25 cellular contexts compared by ENCODE assay signal in genomic region chr21:21279193-21279901, GRCh38.
"Had no signal": no experiment of that assay in that cellular context is flagged by ENCODE, and none has a peak within 500 bp of the region (broad histone marks: within the 10 kb centered on the region; RNA-seq: fewer than 3 reads in every experiment).

No MANE protein-coding gene starts in this region.

- H3K36me3 Mint-ChIP-seq: T-cell had no signal

- DNase-seq: Kasumi-1, MM.1S, NCI-H1092 treated with DMSO at 0.1 percent for 48 hours, NCI-H1436, NCI-H187, NCI-H2029, NCI-H2081 treated with DMSO at 0.1 percent for 48 hours, NCI-H2171, NCI-H226, NCI-H446, NCI-H510A, NCI-H524 treated with DMSO at 0.1 percent for 48 hours, NCI-H69, NCI-H774, Right ventricle myocardium superior, RPMI8226, SIG-M5, SW 1271, T-cell had no signal

- H3K4me3 Mint-ChIP-seq: T-cell had no signal

- H3K27me3 Mint-ChIP-seq: T-cell had no signal

- FAIRE-seq: HTR-8/SVneo, RCC 7860 had no signal

- H3K27ac Mint-ChIP-seq: T-cell had no signal

- ATAC-seq: T-cell had no signal

- H3K4me1 Mint-ChIP-seq: T-cell had no signal

- H3K4me1 ChIP-seq: SJSA1 had no signal

- H3K4me2 ChIP-seq: KMS-11 had no signal

- H3K27me3 ChIP-seq: SJSA1 had no signal

- H3K36me3 ChIP-seq: SJSA1 had no signal

- H3K4me3 ChIP-seq: SJSA1, SK-N-MC had no signal

- H3K9me3 ChIP-seq: SJSA1 had no signal

- H3K9ac ChIP-seq: KMS-11 had no signal

- H3K27ac ChIP-seq: HL-60, KMS-11, SJSA1, SK-N-MC had no signal
